Comparison of ENCODE assay signal across 9 cellular contexts in the genomic region with DNA sequence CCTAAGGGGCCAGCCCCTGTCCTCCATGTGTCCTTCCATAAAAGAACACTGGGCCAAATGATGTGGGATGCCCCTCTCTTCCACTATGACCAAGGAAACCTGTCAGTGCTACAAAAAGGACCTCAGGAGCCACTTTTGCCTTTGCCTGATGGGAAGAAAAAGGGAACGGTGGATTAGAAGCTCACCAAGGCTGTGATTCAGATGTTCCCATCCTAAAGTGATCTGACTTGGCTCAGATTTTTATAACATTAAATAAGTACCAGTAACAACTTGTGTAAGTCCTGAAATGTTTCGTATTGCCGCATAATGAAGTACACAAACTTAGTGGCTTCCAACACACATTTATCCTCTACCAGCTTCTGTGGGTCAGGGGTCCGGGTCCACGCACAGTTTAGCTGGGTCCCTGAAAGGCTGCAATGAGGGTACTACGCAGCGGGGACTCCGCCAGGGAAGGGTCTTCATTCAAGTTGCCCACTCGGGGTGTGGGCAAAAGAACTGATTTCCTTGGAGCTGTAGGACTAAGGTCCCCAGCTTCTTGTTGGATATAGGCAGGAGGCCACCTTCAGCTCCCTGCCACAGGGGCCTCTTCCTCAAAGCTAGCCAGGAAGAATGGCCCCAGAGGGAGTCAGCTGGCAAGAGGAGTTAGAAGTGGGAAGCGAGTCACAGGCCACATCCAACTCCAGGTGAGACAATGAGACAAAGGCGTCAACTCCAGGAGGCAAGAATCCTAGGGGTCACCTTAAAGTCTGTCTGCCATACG.
DNase-seq lines count a peak whose midpoint lies in the region; ATAC-seq, FAIRE-seq and TF ChIP-seq lines count a peak whose summit lies in the region.
"Had no signal": no experiment of that assay in that cellular context is flagged by ENCODE, and none has a peak within 500 bp of the region (broad histone marks: within the 10 kb centered on the region; RNA-seq: fewer than 3 reads in every experiment).

No MANE protein-coding gene starts in this region.

- DNase-seq in activated CD4-positive, alpha-beta T cell treated with anti-CD3 and anti-CD28 coated beads, Interleukin-2, amount 10 ng/mL, durations not matched to agents 24 days and 14 days, result no peak
- no peak for DNase-seq in activated CD4-positive, alpha-beta T cell treated with anti-CD3 and anti-CD28 coated beads for 48 hours
- DNase-seq in astrocyte (ENCODE audit: low read depth) (no peak), left lobe of liver (ENCODE audit: low spot score) (peak; percentile 35), AML-193 (lab: John Stamatoyannopoulos, UW) (no peak)

- H3K36me3 Mint-ChIP-seq in activated CD4-positive, alpha-beta T cell treated with anti-CD3 and anti-CD28 coated beads, Interleukin-2, amount 10 ng/mL, durations not matched to agents 24 days and 14 days (ENCODE audit: low read depth), result peaks cover 12% of the 10 kb centered on the region
- H3K36me3 Mint-ChIP-seq in astrocyte (ENCODE audit: low read depth, unreplicated experiment), result peaks cover 2% of the 10 kb centered on the region

- peaks cover 68% of the 10 kb centered on the region for H3K4me1 Mint-ChIP-seq in activated CD4-positive, alpha-beta T cell treated with anti-CD3 and anti-CD28 coated beads, Interleukin-2, amount 10 ng/mL, durations not matched to agents 24 days and 14 days
- H3K4me1 Mint-ChIP-seq in astrocyte (ENCODE audit: low read depth, unreplicated experiment), result peaks cover 75% of the 10 kb centered on the region

- peaks cover 26% of the 10 kb centered on the region for H4K20me1 ChIP-seq in astrocyte (ENCODE audit: insufficient read depth, low read length)

- H3K27ac ChIP-seq in astrocyte (ENCODE audit: low read depth, low read length) (peak overlapping the region; percentile 68), thymus (ENCODE audit: low read depth) (peak overlapping the region; percentile 3)
- H3K27ac ChIP-seq: HL-60 had no signal

- intact Hi-C loops in activated CD4-positive, alpha-beta T cell treated with anti-CD3 and anti-CD28 coated beads, Interleukin-2, amount 10 ng/mL, durations not matched to agents 24 days and 14 days (cut with micrococcal nuclease), result loop anchor here (2.0 kb wide), 1 partner anchor 29 kb away; no protein-coding TSS in a partner anchor

- no peaks in the 10 kb centered on the region for H3K27me3 Mint-ChIP-seq in activated CD4-positive, alpha-beta T cell treated with anti-CD3 and anti-CD28 coated beads, Interleukin-2, amount 10 ng/mL, durations not matched to agents 24 days and 14 days
- H3K27me3 Mint-ChIP-seq in astrocyte (ENCODE audit: low read depth, unreplicated experiment), result no peaks in the 10 kb centered on the region

- H3K4me1 ChIP-seq in astrocyte (ENCODE audit: insufficient read depth, low read length), result peaks cover 43% of the 10 kb centered on the region
- peaks cover 45% of the 10 kb centered on the region for H3K4me1 ChIP-seq in thymus (ENCODE audit: control insufficient read depth, insufficient read depth, low read length)

- peak overlapping the region; percentile 75 for H3K4me3 Mint-ChIP-seq in activated CD4-positive, alpha-beta T cell treated with anti-CD3 and anti-CD28 coated beads, Interleukin-2, amount 10 ng/mL, durations not matched to agents 24 days and 14 days
- H3K4me3 Mint-ChIP-seq in astrocyte (ENCODE audit: unreplicated experiment), result no peak overlapping the region

- no peak for FAIRE-seq in astrocyte (lab: Jason Lieb, UNC)

- H3K79me2 ChIP-seq in astrocyte (ENCODE audit: insufficient read depth, low read length), result peaks cover 24% of the 10 kb centered on the region

- 98% methylated on average over 12 of the region's 12 CpGs for WGBS in thymus

- H3K9me3 Mint-ChIP-seq in activated CD4-positive, alpha-beta T cell treated with anti-CD3 and anti-CD28 coated beads, Interleukin-2, amount 10 ng/mL, durations not matched to agents 24 days and 14 days, result no peaks in the 10 kb centered on the region
- peaks cover 3% of the 10 kb centered on the region for H3K9me3 Mint-ChIP-seq in astrocyte (ENCODE audit: unreplicated experiment)

- peak overlapping the region; percentile 17 for H3K9ac ChIP-seq in astrocyte (ENCODE audit: low read length)

- H3K27me3 ChIP-seq in astrocyte (ENCODE audit: insufficient read depth, low read length) (no peaks in the 10 kb centered on the region), thymus (ENCODE audit: control insufficient read depth, insufficient read depth) (no peaks in the 10 kb centered on the region)

- peak overlapping the region; percentile 79 for H3K4me2 ChIP-seq in astrocyte (ENCODE audit: low read length)

- H3K9me3 ChIP-seq in astrocyte (ENCODE audit: insufficient read depth, low read depth, low read length) (no peaks in the 10 kb centered on the region), thymus (ENCODE audit: control insufficient read depth) (no peaks in the 10 kb centered on the region)

- ATAC-seq in left lobe of liver, result no peak
- ATAC-seq in HG02678 (IDR thresholded peaks at IDR 0.05; ENCODE audit: unreplicated experiment), result no peak
- no peak for ATAC-seq in HG02870 (IDR thresholded peaks at IDR 0.05; ENCODE audit: unreplicated experiment)

- no peaks in the 10 kb centered on the region for H3K36me3 ChIP-seq in astrocyte (ENCODE audit: insufficient read depth, low read length)
- H3K36me3 ChIP-seq in thymus (ENCODE audit: control insufficient read depth, insufficient read depth), result no peaks in the 10 kb centered on the region

- no peak overlapping the region for H2AFZ ChIP-seq in astrocyte (ENCODE audit: low read depth, low read length)

- peak overlapping the region; percentile 95 for H3K27ac Mint-ChIP-seq in activated CD4-positive, alpha-beta T cell treated with anti-CD3 and anti-CD28 coated beads, Interleukin-2, amount 10 ng/mL, durations not matched to agents 24 days and 14 days
- H3K27ac Mint-ChIP-seq in astrocyte (ENCODE audit: unreplicated experiment), result peak overlapping the region; percentile 94

- H3K4me3 ChIP-seq in astrocyte (ENCODE audit: insufficient read depth, low read depth, low read length) (no peak overlapping the region), thymus (ENCODE audit: low read length) (no peak overlapping the region)

- TF ChIP-seq CTCF in astrocyte (IDR thresholded peaks at IDR 0.05; ENCODE audit: insufficient read depth, low read depth, low read length), result no peak
